In the genomic region with DNA sequence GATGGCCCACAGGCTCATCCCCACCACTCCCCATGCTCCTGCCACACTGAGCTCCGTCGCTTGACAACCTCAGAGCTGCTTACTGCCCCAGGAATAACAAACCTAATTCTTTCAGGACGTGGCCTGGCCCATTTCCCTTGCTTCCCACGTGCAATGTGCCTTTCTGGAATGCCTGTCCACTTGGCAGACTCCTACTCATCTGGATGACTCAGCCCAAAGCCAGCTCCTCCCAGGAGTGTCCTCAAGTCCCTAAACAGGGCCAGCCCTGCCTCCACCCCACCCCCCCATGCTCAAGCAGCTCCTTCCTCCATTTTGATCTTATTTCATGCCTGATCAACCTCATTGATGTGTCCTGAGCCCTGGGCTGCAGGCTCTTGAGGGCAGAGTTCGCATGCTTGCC, we compare ENCODE assay signal across 1 cellular context.
TF ChIP-seq lines count a peak whose summit lies in the region.

No MANE protein-coding gene starts in this region.

TF ChIP-seq in IMR-90, 13 proteins besides CTCF, POLR2A, EP300 and RAD21 (continued from another document):
- TF ChIP-seq NFE2L2 (IDR thresholded peaks at IDR 0.05; ENCODE audit: low read depth, low read length) (peak; percentile 72), RCOR1 (IDR thresholded peaks at IDR 0.05; ENCODE audit: insufficient replicate concordance, low read length) (no peak), CHD1 (IDR thresholded peaks at IDR 0.05; ENCODE audit: low read depth, low read length) (no peak), USF2 (IDR thresholded peaks at IDR 0.05; ENCODE audit: low read depth, low read length) (no peak; the same call in 1 of the 2 replicates), FOS (IDR thresholded peaks at IDR 0.05; ENCODE audit: low read depth, low read length) (peak; percentile 48), MAFK (IDR thresholded peaks at IDR 0.05; ENCODE audit: low read depth, low read length) (no peak)
